In genomic region chr9:132673355-132673754, GRCh38 we compare ENCODE assay signal across 9 cellular contexts. TPM values are rescaled to one million over a fixed set of nuclear protein-coding genes. Genes with fewer than 3 reads are reported as not detected.
DNase-seq lines count a peak whose midpoint lies in the region; ATAC-seq and TF ChIP-seq lines count a peak whose summit lies in the region.
"Had no signal": no experiment of that assay in that cellular context is flagged by ENCODE, and none has a peak within 500 bp of the region (broad histone marks: within the 10 kb centered on the region; RNA-seq: fewer than 3 reads in every experiment).

No MANE protein-coding gene starts in this region.

- no peak overlapping the region for H3K9ac ChIP-seq in SK-N-SH

- no peaks in the 10 kb centered on the region for H3K9me3 Mint-ChIP-seq in nephron

- CTCF ChIA-PET in SK-N-SH (lab: Yijun Ruan, JAX): interaction anchor here (1.1 to 3.6 kb wide), 4 partner anchors 9 to 229 kb away, joined by 3 to 13 read pairs (median 4); no protein-coding TSS in a partner anchor

- POLR2A ChIA-PET in SK-N-SH (lab: Yijun Ruan, JAX): no interaction called here

- no peak overlapping the region for H3K27ac ChIP-seq in SK-N-SH (ENCODE audit: low read depth in 2 of 2, low read length in 1 of 2)

- peaks cover 68% of the 10 kb centered on the region for H4K20me1 ChIP-seq in SK-N-SH (ENCODE audit: insufficient read depth)

- H3K4me3 ChIP-seq in SK-N-SH (ENCODE audit: low read depth in 2 of 2, low read length in 1 of 2) (no peak overlapping the region), LNCaP clone FGC (ENCODE audit: low read depth, low read length) (peak overlapping the region; percentile 95; the same call in 1 of the 2 replicates)

- H2AFZ ChIP-seq in SK-N-SH (ENCODE audit: low read depth): no peak overlapping the region

- H3K4me1 Mint-ChIP-seq in nephron: peaks cover 23% of the 10 kb centered on the region

- 71% methylated on average over 6 of the region's 6 CpGs for WGBS in SK-N-SH (ENCODE audit: low lambda C conversion rate)

- H3K79me2 ChIP-seq in SK-N-SH (ENCODE audit: insufficient read depth): peaks cover 89% of the 10 kb centered on the region

- in situ Hi-C loops in T47D (cut with HindIII; ENCODE audit: low pct_unique_long_range_greater_than_20kb, low sequenced_read_pairs): no loop called here

- H3K27ac Mint-ChIP-seq in nephron: peak overlapping the region; percentile 26 to 74 (median 62)

- DNase-seq in SK-N-SH (peak; percentile 53), LNCaP clone FGC (ENCODE audit: low read depth) (no peak), T47D (ENCODE audit: low read depth in 1 of 2, low spot score in 1 of 2) (peak; percentile 73 to 92), OCI-M2 (lab: John Stamatoyannopoulos, UW; ENCODE audit: unreplicated experiment) (no peak), anterior cingulate cortex (lab: John Stamatoyannopoulos, UW) (no peak)
- DNase-seq: GF-D8 had no signal

- H3K36me3 ChIP-seq in SK-N-SH (replicated peaks in 1 of 2; ENCODE audit: control insufficient read depth in 1 of 2, insufficient read depth in 2 of 2, low read length in 1 of 2): peaks cover 7 to 10% of the 10 kb centered on the region in 2 experiments

- TF ChIP-seq CTCF in SK-N-SH (IDR thresholded peaks at IDR 0.05): peak; percentile 37
- TF ChIP-seq CTCF in LNCaP clone FGC (IDR thresholded peaks at IDR 0.05; ENCODE audit: control insufficient read depth, extremely low read depth, insufficient read depth): no peak
- TF ChIP-seq CTCF in nephron (IDR thresholded peaks at IDR 0.05; ENCODE audit: unreplicated experiment in 3 of 3): peak; percentile 22 to 39 (median 37)

- H3K4me3 Mint-ChIP-seq in nephron: peak overlapping the region; percentile 77 to 84 (median 77)

- H3K9me2 ChIP-seq in SK-N-SH: no peaks in the 10 kb centered on the region

- peaks cover 0 to 12% of the 10 kb centered on the region in 2 experiments; a peak in 2 of 4 replicates for H3K4me1 ChIP-seq in SK-N-SH (ENCODE audit: control insufficient read depth in 1 of 2, insufficient read depth in 2 of 2, low read depth in 1 of 2, low read length in 1 of 2)

- H3K4me2 ChIP-seq in SK-N-SH: no peak overlapping the region

- no peak for TF ChIP-seq EP300 in SK-N-SH (IDR thresholded peaks at IDR 0.05; ENCODE audit: borderline replicate concordance in 1 of 2, low read depth in 1 of 2, low read length in 1 of 2)

- no peaks in the 10 kb centered on the region for H3K9me3 ChIP-seq in SK-N-SH

- no peaks in the 10 kb centered on the region for H3K27me3 Mint-ChIP-seq in nephron (ENCODE audit: low read depth)

- TF ChIP-seq RAD21 in SK-N-SH (IDR thresholded peaks at IDR 0.05; ENCODE audit: low read length): no peak

- H3K27me3 ChIP-seq in SK-N-SH (ENCODE audit: insufficient read depth): no peaks in the 10 kb centered on the region

- peaks cover 26% of the 10 kb centered on the region for H3K36me3 Mint-ChIP-seq in nephron (ENCODE audit: low read depth)

- H3F3A ChIP-seq in SK-N-SH (replicated peaks; ENCODE audit: insufficient read depth): peaks cover 6% of the 10 kb centered on the region

- ATAC-seq in SK-N-SH treated with all-trans-retinoic acid at 6 μM for 48 hours (no peak), GM19023 (IDR thresholded peaks at IDR 0.05; ENCODE audit: unreplicated experiment) (no peak)

TF ChIP-seq in SK-N-SH, 30 proteins besides CTCF, POLR2A, EP300 and RAD21:
- TF ChIP-seq MXI1 (IDR thresholded peaks at IDR 0.05; ENCODE audit: low read depth, low read length) (no peak), FOXM1 (IDR thresholded peaks at IDR 0.05; ENCODE audit: low read depth) (no peak), IRF3 (IDR thresholded peaks at IDR 0.05; ENCODE audit: low read depth, low read length) (no peak), RCOR1 (IDR thresholded peaks at IDR 0.05; ENCODE audit: low read length) (no peak), EZH2phosphoT487 (IDR thresholded peaks at IDR 0.05; ENCODE audit: borderline replicate concordance, low read depth) (no peak), MEF2A (IDR thresholded peaks at IDR 0.05; ENCODE audit: borderline replicate concordance, low read depth) (no peak), NRF1 (IDR thresholded peaks at IDR 0.05; ENCODE audit: low read depth, low read length) (no peak), MAX (IDR thresholded peaks at IDR 0.05; ENCODE audit: low read depth) (no peak), FOXJ3 (CRISPR knock-in tag; IDR thresholded peaks at IDR 0.05) (no peak), ZBTB33 (IDR thresholded peaks at IDR 0.05; ENCODE audit: borderline replicate concordance, low read depth) (no peak)

TF ChIP-seq in SK-N-SH treated with all-trans-retinoic acid at 6 μM for 48 hours, 23 proteins besides CTCF, POLR2A, EP300 and RAD21:
- no peak for TF ChIP-seq TSHZ2 (CRISPR knock-in tag; IDR thresholded peaks at IDR 0.05)
- TF ChIP-seq ZNF565 (CRISPR knock-in tag; conservative IDR thresholded peaks at IDR 0.05; ENCODE audit: low read depth): no peak
- TF ChIP-seq ZFP3 (CRISPR knock-in tag; IDR thresholded peaks at IDR 0.05): no peak
- TF ChIP-seq ZNF8 (CRISPR knock-in tag; IDR thresholded peaks at IDR 0.05): no peak
- TF ChIP-seq RARB (CRISPR knock-in tag; IDR thresholded peaks at IDR 0.05): no peak
- no peak for TF ChIP-seq ZNF70 (CRISPR knock-in tag; IDR thresholded peaks at IDR 0.05)
- no peak for TF ChIP-seq PPARA (CRISPR knock-in tag; IDR thresholded peaks at IDR 0.05; ENCODE audit: borderline replicate concordance)
- TF ChIP-seq ARNTL (CRISPR knock-in tag; IDR thresholded peaks at IDR 0.05; ENCODE audit: borderline replicate concordance, low read depth): no peak
- TF ChIP-seq, protein P1, sequence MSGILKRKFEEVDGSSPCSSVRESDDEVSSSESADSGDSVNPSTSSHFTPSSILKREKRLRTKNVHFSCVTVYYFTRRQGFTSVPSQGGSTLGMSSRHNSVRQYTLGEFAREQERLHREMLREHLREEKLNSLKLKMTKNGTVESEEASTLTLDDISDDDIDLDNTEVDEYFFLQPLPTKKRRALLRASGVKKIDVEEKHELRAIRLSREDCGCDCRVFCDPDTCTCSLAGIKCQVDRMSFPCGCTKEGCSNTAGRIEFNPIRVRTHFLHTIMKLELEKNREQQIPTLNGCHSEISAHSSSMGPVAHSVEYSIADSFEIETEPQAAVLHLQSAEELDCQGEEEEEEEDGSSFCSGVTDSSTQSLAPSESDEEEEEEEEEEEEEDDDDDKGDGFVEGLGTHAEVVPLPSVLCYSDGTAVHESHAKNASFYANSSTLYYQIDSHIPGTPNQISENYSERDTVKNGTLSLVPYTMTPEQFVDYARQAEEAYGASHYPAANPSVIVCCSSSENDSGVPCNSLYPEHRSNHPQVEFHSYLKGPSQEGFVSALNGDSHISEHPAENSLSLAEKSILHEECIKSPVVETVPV (CRISPR knock-in tag; IDR thresholded peaks at IDR 0.05): no peak
- no peak for TF ChIP-seq TOX (CRISPR knock-in tag; IDR thresholded peaks at IDR 0.05; ENCODE audit: borderline replicate concordance)
- TF ChIP-seq BACH2 (CRISPR knock-in tag; IDR thresholded peaks at IDR 0.05; ENCODE audit: borderline replicate concordance): no peak
- TF ChIP-seq ZFP30 (CRISPR knock-in tag; IDR thresholded peaks at IDR 0.05): no peak
TF ChIP-seq in SK-N-SH treated with all-trans-retinoic acid at 6 μM for 48 hours: peak in this region for 0.

RNA-seq across cellular contexts. Expression of gene GTF3C4, which starts 3.1 kb away (rescaled TPM):
- polyA plus RNA-seq in SK-N-SH (2012; rRNA removed): 2.8 and 3.6 TPM in 2 replicates
- 4.3 and 4.7 TPM in 2 replicates for polyA plus RNA-seq in SK-N-SH (2012; cell fraction: cytosol; rRNA removed)
- polyA plus RNA-seq in SK-N-SH (2012; cell fraction: nucleus; rRNA removed): 2.3 and 3.6 TPM in 2 replicates

RNA-seq across cellular contexts. Expression of gene DDX31, which starts 3.6 kb away (rescaled TPM):
- 13.9 and 17.3 TPM in 2 replicates for polyA plus RNA-seq in SK-N-SH (2012; rRNA removed)
- 11.1 and 13.2 TPM in 2 replicates for polyA plus RNA-seq in SK-N-SH (2012; cell fraction: cytosol; rRNA removed)
- 31.7 and 35.8 TPM in 2 replicates for polyA plus RNA-seq in SK-N-SH (2012; cell fraction: nucleus; rRNA removed)

Comparison
In these comparisons a context has a peak if more than half of its experiments do, and no peak if none do; other contexts are left out.
1. DNase-seq: peak in SK-N-SH (single experiment) and T47D (2 of 2); none in LNCaP clone FGC (single experiment), OCI-M2 (single experiment) and anterior cingulate cortex (0 of 58).